Comparison of ENCODE assay signal across 8 cellular contexts in the genomic region with DNA sequence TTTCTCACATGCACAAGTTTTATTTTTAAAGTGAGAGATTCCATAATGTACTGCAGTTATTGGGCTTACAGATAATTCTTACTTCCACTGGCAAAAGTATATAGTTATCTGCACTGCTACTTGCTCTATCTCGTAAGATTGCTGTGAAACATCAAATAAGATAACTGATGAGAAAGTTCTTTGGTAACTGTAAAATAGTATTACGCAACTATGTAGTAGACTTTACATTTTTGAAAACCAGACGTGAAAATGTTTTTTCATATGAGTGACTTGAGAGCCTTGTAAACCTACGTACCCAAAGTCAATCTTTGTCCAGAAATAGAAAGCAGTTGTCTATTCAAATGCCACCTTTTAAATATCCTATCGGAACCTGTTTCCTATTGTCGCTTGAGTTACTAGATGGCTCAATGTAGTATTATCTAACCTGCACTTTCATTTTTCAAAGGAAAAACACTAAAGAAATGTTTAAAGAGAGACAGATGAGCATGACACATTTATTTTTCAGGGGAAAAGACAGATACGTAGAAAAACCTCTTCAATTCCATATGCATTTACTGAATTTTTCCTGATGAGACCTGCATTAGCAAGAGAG. TPM values are rescaled to one million over a fixed set of nuclear protein-coding genes. Genes with fewer than 3 reads are reported as not detected.
DNase-seq lines count a peak whose midpoint lies in the region; TF ChIP-seq lines count a peak whose summit lies in the region.

No MANE protein-coding gene starts in this region.

- H3K9me3 Mint-ChIP-seq in CD14-positive monocyte = peaks cover 0 to 2% (median 0%) of the 10 kb centered on the region in 7 donors
- H3K9me3 Mint-ChIP-seq in nephron progenitor cell = no peaks in the 10 kb centered on the region

- H3K4me3 ChIP-seq in LNCaP clone FGC (ENCODE audit: low read depth, low read length) = peak overlapping the region; percentile 95
- H3K4me3 ChIP-seq in cardiac fibroblast (replicated peaks in 1 of 2; ENCODE audit: low read depth in 2 of 2, low read length in 2 of 2) = peak overlapping the region; percentile 86

- no peak for TF ChIP-seq CTCF in CD14-positive monocyte (IDR thresholded peaks at IDR 0.05)
- no peak for TF ChIP-seq CTCF in LNCaP clone FGC (IDR thresholded peaks at IDR 0.05; ENCODE audit: control insufficient read depth, extremely low read depth, insufficient read depth)
- TF ChIP-seq CTCF in cardiac fibroblast (IDR thresholded peaks at IDR 0.05; ENCODE audit: low read depth, low read length) = no peak
- TF ChIP-seq CTCF in nephron progenitor cell (IDR thresholded peaks at IDR 0.05) = no peak

- H3K27ac Mint-ChIP-seq in CD14-positive monocyte (peak overlapping the region; percentile 88 to 99 (median 90)), nephron progenitor cell (peak overlapping the region; percentile 22)

- H3K36me3 Mint-ChIP-seq in CD14-positive monocyte = peaks cover 5 to 16% of the 10 kb centered on the region in 2 donors
- no peaks in the 10 kb centered on the region for H3K36me3 Mint-ChIP-seq in nephron progenitor cell (ENCODE audit: low read depth)

- peaks cover 44% of the 10 kb centered on the region for H3K4me1 Mint-ChIP-seq in CD14-positive monocyte
- peaks cover 27% of the 10 kb centered on the region for H3K4me1 Mint-ChIP-seq in nephron progenitor cell

- peak overlapping the region; percentile 94 to 97 for H3K4me3 Mint-ChIP-seq in CD14-positive monocyte
- peak overlapping the region; percentile 98 for H3K4me3 Mint-ChIP-seq in nephron progenitor cell

- no peak for DNase-seq in CD14-positive monocyte (ENCODE audit: low spot score)
- no peak for DNase-seq in LNCaP clone FGC (ENCODE audit: low read depth)
- DNase-seq in cardiac fibroblast (ENCODE audit: low read depth in 2 of 2) = no peak
- no peak for DNase-seq in nephron progenitor cell
- no peak for DNase-seq in stimulated activated naive CD4-positive, alpha-beta T cell (lab: John Stamatoyannopoulos, UW)
- DNase-seq in UCSD-AML1 (lab: John Stamatoyannopoulos, UW; ENCODE audit: unreplicated experiment) = no peak
- no peak for DNase-seq in NCI-H345 treated with DMSO at 0.1 percent for 48 hours (lab: John Stamatoyannopoulos, UW; ENCODE audit: unreplicated experiment)
- DNase-seq in AG08396 (ENCODE audit: low spot score) = no peak

- H3K27me3 Mint-ChIP-seq in CD14-positive monocyte (ENCODE audit: low read depth in 3 of 3) (no peaks in the 10 kb centered on the region), nephron progenitor cell (ENCODE audit: low read depth, poor library complexity) (peaks cover 5% of the 10 kb centered on the region)

- intact Hi-C loops in CD14-positive monocyte (cut with micrococcal nuclease) = loop anchor here in 1 of 2 donors (10.0 kb wide), 1 partner anchor 150 kb away; the partner anchor contains the start of gene MEIKIN

RNA-seq across cellular contexts. Expression of gene FNIP1, which starts 1.6 kb away (rescaled TPM):
- 10 to 100 TPM; 13.6 to 17.3 TPM for polyA plus RNA-seq in CD14-positive monocyte
